Comparison of ENCODE assay signal across 1 cellular context in the genomic region with DNA sequence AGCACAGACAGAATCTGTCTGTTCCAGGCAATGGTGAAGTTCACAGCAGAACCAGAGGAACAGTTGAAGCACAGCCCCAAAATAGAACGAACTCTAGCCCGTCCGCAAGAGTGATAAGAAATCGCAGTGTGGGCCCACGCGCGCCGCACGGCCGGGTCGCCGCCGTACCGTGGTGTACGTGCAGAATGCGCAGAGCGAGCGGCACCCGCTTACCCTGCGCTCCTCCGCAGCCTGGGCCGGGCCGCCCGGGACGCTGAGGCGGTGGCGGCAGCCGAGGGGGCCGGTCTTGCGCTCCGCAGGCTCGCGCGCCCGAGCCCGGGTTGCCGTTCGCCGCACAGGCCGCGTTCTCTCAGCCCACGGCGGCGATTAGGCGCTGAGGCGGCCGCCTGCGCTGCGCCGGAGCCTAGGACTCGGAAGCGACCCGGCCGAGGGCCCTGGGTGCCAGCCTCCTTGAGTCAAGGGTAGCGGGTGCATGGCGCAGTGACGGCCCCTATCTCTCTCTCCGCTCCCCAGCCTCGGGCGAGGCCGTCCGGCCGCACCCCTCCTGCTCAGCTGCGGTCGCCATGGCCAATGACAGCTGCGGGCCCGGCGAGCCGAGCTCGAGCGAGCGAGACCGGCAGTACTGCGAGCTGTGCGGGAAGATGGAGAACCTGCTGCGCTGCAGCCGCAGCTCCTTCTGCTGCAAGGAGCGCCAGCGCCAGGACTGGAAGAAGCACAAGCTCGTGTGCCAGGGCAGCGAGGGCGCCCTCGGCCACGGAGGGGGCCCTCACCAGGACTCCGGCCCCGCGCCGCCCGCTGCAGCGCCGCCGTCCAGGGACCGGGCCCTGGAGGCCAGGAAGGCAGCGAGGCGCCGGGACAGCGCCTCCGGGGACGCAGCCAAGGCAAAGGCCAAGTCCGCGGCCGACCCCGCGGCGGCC.
TF ChIP-seq lines count a peak whose summit lies in the region.

No MANE protein-coding gene starts in this region.

TF ChIP-seq in HepG2, 621 proteins besides CTCF, POLR2A, EP300 and RAD21 (continued from another document and continues in another):
- TF ChIP-seq ZMYM3 (CRISPR knock-in tag; IDR thresholded peaks at IDR 0.05) (no peak; the same call in 1 of the 2 replicates), JDP2 (CRISPR knock-in tag; IDR thresholded peaks at IDR 0.05; ENCODE audit: borderline replicate concordance) (peak; percentile 36; the same call in 1 of the 2 replicates), EHMT2 (IDR thresholded peaks at IDR 0.05; ENCODE audit: borderline replicate concordance, low read depth, low read length) (no peak), AGO2 (optimal IDR thresholded peaks at IDR 0.05; ENCODE audit: low read depth, low read length) (peak; percentile 76), ZNF781 (CRISPR knock-in tag; IDR thresholded peaks at IDR 0.05; ENCODE audit: borderline replicate concordance, not compliant biosample characterization) (no peak), ZNF790 (CRISPR knock-in tag; IDR thresholded peaks at IDR 0.05; ENCODE audit: borderline replicate concordance) (peak; percentile 34; the same call in 1 of the 2 replicates), ARNT (IDR thresholded peaks at IDR 0.05) (no peak), ZNF3 (CRISPR knock-in tag; IDR thresholded peaks at IDR 0.05) (no peak), ZEB1 (IDR thresholded peaks at IDR 0.05; ENCODE audit: insufficient replicate concordance, low read depth) (no peak), ZNF761 (CRISPR knock-in tag; conservative IDR thresholded peaks at IDR 0.05) (0 out of 2 replicates have a peak, but pooled peaks have one; percentile 51), GLI4 (CRISPR knock-in tag; IDR thresholded peaks at IDR 0.05; ENCODE audit: borderline replicate concordance) (peak; percentile 66; the same call in 1 of the 2 replicates), NONO (IDR thresholded peaks at IDR 0.05) (no peak), NONO (CRISPR knock-in tag; conservative IDR thresholded peaks at IDR 0.05) (peak; percentile 84; the same call in 1 of the 2 replicates), ZSCAN30 (CRISPR knock-in tag; IDR thresholded peaks at IDR 0.05) (0 out of 2 replicates have a peak, but pooled peaks have one; percentile 66), PHF8 (CRISPR knock-in tag; IDR thresholded peaks at IDR 0.05) (peak; percentile 75), TAF1 (CRISPR knock-in tag; IDR thresholded peaks at IDR 0.05) (0 out of 2 replicates have a peak, but pooled peaks have one; percentile 37), ISL2 (CRISPR knock-in tag; IDR thresholded peaks at IDR 0.05) (0 out of 2 replicates have a peak, but pooled peaks have one; percentile 29), ZNF577 (CRISPR knock-in tag; IDR thresholded peaks at IDR 0.05; ENCODE audit: borderline replicate concordance, low read depth) (no peak), ZSCAN21 (CRISPR knock-in tag; IDR thresholded peaks at IDR 0.05; ENCODE audit: borderline replicate concordance) (peak; percentile 86; the same call in 1 of the 2 replicates), ZSCAN9 (CRISPR knock-in tag; IDR thresholded peaks at IDR 0.05; ENCODE audit: borderline replicate concordance) (peak; percentile 21; the same call in 1 of the 2 replicates), KDM4B (CRISPR knock-in tag; IDR thresholded peaks at IDR 0.05) (peak; percentile 64; the same call in 1 of the 2 replicates), ZNF777 (CRISPR knock-in tag; IDR thresholded peaks at IDR 0.05) (peak; percentile 86), SOX13 (IDR thresholded peaks at IDR 0.05) (no peak), SOX13 (CRISPR knock-in tag; conservative IDR thresholded peaks at IDR 0.05 in 1 of 2, IDR thresholded peaks at IDR 0.05 in 1 of 2) (peak in 1 of 2 experiments; percentile 62; a peak in 2 of 4 replicates), RXRB (CRISPR knock-in tag; IDR thresholded peaks at IDR 0.05; ENCODE audit: borderline replicate concordance) (0 out of 2 replicates have a peak, but pooled peaks have one; percentile 26), SMAD9 (CRISPR knock-in tag; IDR thresholded peaks at IDR 0.05) (no peak), ZNF737 (CRISPR knock-in tag; IDR thresholded peaks at IDR 0.05; ENCODE audit: borderline replicate concordance) (no peak)
- TF ChIP-seq, protein P1, sequence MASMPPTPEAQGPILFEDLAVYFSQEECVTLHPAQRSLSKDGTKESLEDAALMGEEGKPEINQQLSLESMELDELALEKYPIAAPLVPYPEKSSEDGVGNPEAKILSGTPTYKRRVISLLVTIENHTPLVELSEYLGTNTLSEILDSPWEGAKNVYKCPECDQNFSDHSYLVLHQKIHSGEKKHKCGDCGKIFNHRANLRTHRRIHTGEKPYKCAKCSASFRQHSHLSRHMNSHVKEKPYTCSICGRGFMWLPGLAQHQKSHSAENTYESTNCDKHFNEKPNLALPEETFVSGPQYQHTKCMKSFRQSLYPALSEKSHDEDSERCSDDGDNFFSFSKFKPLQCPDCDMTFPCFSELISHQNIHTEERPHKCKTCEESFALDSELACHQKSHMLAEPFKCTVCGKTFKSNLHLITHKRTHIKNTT (CRISPR knock-in tag; IDR thresholded peaks at IDR 0.05), result no peak
- TF ChIP-seq, protein P2, sequence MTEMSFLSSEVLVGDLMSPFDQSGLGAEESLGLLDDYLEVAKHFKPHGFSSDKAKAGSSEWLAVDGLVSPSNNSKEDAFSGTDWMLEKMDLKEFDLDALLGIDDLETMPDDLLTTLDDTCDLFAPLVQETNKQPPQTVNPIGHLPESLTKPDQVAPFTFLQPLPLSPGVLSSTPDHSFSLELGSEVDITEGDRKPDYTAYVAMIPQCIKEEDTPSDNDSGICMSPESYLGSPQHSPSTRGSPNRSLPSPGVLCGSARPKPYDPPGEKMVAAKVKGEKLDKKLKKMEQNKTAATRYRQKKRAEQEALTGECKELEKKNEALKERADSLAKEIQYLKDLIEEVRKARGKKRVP (CRISPR knock-in tag; IDR thresholded peaks at IDR 0.05), result 0 out of 4 replicates have a peak, but pooled peaks of 1 of the 2 experiments have one; percentile 25
- TF ChIP-seq, protein P3, sequence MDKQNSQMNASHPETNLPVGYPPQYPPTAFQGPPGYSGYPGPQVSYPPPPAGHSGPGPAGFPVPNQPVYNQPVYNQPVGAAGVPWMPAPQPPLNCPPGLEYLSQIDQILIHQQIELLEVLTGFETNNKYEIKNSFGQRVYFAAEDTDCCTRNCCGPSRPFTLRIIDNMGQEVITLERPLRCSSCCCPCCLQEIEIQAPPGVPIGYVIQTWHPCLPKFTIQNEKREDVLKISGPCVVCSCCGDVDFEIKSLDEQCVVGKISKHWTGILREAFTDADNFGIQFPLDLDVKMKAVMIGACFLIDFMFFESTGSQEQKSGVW (CRISPR knock-in tag; IDR thresholded peaks at IDR 0.05; ENCODE audit: borderline replicate concordance), result no peak
- TF ChIP-seq, protein P4, sequence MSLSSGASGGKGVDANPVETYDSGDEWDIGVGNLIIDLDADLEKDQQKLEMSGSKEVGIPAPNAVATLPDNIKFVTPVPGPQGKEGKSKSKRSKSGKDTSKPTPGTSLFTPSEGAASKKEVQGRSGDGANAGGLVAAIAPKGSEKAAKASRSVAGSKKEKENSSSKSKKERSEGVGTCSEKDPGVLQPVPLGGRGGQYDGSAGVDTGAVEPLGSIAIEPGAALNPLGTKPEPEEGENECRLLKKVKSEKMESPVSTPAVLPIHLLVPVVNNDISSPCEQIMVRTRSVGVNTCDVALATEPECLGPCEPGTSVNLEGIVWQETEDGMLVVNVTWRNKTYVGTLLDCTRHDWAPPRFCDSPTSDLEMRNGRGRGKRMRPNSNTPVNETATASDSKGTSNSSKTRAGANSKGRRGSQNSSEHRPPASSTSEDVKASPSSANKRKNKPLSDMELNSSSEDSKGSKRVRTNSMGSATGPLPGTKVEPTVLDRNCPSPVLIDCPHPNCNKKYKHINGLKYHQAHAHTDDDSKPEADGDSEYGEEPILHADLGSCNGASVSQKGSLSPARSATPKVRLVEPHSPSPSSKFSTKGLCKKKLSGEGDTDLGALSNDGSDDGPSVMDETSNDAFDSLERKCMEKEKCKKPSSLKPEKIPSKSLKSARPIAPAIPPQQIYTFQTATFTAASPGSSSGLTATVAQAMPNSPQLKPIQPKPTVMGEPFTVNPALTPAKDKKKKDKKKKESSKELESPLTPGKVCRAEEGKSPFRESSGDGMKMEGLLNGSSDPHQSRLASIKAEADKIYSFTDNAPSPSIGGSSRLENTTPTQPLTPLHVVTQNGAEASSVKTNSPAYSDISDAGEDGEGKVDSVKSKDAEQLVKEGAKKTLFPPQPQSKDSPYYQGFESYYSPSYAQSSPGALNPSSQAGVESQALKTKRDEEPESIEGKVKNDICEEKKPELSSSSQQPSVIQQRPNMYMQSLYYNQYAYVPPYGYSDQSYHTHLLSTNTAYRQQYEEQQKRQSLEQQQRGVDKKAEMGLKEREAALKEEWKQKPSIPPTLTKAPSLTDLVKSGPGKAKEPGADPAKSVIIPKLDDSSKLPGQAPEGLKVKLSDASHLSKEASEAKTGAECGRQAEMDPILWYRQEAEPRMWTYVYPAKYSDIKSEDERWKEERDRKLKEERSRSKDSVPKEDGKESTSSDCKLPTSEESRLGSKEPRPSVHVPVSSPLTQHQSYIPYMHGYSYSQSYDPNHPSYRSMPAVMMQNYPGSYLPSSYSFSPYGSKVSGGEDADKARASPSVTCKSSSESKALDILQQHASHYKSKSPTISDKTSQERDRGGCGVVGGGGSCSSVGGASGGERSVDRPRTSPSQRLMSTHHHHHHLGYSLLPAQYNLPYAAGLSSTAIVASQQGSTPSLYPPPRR (CRISPR knock-in tag; IDR thresholded peaks at IDR 0.05; ENCODE audit: borderline replicate concordance), result 0 out of 2 replicates have a peak, but pooled peaks have one; percentile 31
- TF ChIP-seq, protein P5, sequence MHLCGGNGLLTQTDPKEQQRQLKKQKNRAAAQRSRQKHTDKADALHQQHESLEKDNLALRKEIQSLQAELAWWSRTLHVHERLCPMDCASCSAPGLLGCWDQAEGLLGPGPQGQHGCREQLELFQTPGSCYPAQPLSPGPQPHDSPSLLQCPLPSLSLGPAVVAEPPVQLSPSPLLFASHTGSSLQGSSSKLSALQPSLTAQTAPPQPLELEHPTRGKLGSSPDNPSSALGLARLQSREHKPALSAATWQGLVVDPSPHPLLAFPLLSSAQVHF (CRISPR knock-in tag; IDR thresholded peaks at IDR 0.05), result 0 out of 2 replicates have a peak, but pooled peaks have one; percentile 47
- TF ChIP-seq, protein P6, sequence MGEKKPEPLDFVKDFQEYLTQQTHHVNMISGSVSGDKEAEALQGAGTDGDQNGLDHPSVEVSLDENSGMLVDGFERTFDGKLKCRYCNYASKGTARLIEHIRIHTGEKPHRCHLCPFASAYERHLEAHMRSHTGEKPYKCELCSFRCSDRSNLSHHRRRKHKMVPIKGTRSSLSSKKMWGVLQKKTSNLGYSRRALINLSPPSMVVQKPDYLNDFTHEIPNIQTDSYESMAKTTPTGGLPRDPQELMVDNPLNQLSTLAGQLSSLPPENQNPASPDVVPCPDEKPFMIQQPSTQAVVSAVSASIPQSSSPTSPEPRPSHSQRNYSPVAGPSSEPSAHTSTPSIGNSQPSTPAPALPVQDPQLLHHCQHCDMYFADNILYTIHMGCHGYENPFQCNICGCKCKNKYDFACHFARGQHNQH (CRISPR knock-in tag; IDR thresholded peaks at IDR 0.05), result 0 out of 2 replicates have a peak, but pooled peaks have one; percentile 32
- TF ChIP-seq, protein P7, sequence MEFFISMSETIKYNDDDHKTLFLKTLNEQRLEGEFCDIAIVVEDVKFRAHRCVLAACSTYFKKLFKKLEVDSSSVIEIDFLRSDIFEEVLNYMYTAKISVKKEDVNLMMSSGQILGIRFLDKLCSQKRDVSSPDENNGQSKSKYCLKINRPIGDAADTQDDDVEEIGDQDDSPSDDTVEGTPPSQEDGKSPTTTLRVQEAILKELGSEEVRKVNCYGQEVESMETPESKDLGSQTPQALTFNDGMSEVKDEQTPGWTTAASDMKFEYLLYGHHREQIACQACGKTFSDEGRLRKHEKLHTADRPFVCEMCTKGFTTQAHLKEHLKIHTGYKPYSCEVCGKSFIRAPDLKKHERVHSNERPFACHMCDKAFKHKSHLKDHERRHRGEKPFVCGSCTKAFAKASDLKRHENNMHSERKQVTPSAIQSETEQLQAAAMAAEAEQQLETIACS (CRISPR knock-in tag; IDR thresholded peaks at IDR 0.05), result peak; percentile 44; the same call in 1 of the 2 replicates
